Comparison of ENCODE assay signal across 1 cellular context in the genomic region with DNA sequence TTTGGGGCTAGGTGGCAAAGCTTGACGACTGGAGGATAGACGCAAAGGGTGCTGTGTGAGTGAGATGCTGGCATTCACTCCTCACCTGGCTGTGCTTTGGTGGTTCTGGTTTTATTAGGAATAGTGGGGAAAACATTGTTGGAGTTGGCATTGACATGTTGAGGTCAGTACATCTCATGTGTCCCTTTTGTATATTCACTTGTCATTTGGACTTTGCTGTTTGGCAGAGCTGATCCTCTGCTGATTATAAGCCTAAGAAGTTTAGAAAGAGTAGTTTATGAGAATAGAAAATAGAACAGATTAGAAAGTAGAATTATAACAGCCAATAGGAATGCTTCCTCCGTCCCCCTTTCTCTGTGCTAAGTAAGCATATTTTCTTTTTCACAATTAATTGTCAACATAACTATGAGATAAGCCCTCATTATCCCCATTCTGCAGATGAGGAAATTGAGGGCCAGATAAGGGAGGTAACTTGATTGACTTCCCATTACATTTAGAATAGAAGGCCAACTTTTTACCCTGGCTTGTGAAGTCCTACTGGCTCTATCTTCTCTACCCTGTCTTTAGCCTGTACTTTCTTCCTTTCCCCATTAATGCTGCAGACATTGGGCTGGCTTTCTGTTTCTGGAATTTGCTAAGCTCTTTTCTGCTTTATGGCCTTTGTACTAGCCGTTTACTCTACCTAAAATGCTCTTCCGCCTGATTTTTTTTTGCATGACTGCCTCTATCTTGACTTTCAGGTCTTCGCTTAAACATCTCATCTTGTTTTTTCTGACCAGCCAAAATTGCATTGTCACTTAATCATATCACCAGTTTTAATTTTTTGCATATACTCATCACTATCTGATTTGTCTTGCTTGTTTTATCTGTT.
TF ChIP-seq lines count a peak whose summit lies in the region.

No MANE protein-coding gene starts in this region.

TF ChIP-seq in K562, 482 proteins besides CTCF, POLR2A, EP300 and RAD21 (continued from another document and continues in another):
- TF ChIP-seq TSHZ1 (CRISPR knock-in tag; IDR thresholded peaks at IDR 0.05) (no peak), MEF2D (tag; conservative IDR thresholded peaks at IDR 0.05; ENCODE audit: low read depth) (no peak), PHB2 (IDR thresholded peaks at IDR 0.05; ENCODE audit: low read depth) (no peak), ZFPM2 (CRISPR knock-in tag; IDR thresholded peaks at IDR 0.05) (no peak), NFE2 (IDR thresholded peaks at IDR 0.05; ENCODE audit: low read depth) (peak; percentile 85), PML (IDR thresholded peaks at IDR 0.05; ENCODE audit: low read length) (0 out of 2 replicates have a peak, but pooled peaks have one; percentile 39), ELF2 (CRISPR knock-in tag; IDR thresholded peaks at IDR 0.05) (peak; percentile 62; the same call in 1 of the 2 replicates), HCFC1 (IDR thresholded peaks at IDR 0.05; ENCODE audit: low read depth, low read length) (no peak), HDAC1 (IDR thresholded peaks at IDR 0.05) (0 out of 4 replicates have a peak, but pooled peaks have one; percentile 16 to 35), TAF1 (IDR thresholded peaks at IDR 0.05; ENCODE audit: control insufficient read depth, extremely low read depth, insufficient read depth, low read length, severe bottlenecking) (no peak), ZNF324 (CRISPR knock-in tag; IDR thresholded peaks at IDR 0.05) (no peak), KDM1A (IDR thresholded peaks at IDR 0.05) (peak; percentile 79 to 89), CLOCK (CRISPR knock-in tag; IDR thresholded peaks at IDR 0.05; ENCODE audit: borderline replicate concordance) (no peak), CXXC5 (CRISPR knock-in tag; IDR thresholded peaks at IDR 0.05) (peak; percentile 14; the same call in 1 of the 2 replicates), ZNF3 (CRISPR knock-in tag; IDR thresholded peaks at IDR 0.05) (peak; percentile 91), ZNF263 (CRISPR knock-in tag; IDR thresholded peaks at IDR 0.05; ENCODE audit: borderline replicate concordance) (no peak), ARNT (IDR thresholded peaks at IDR 0.05) (peak in 1 of 2 experiments; percentile 31; a peak in 2 of 4 replicates), SMARCA5 (IDR thresholded peaks at IDR 0.05) (peak; percentile 89; the same call in 1 of the 2 replicates), CREB5 (CRISPR knock-in tag; IDR thresholded peaks at IDR 0.05) (no peak), ZNF174 (CRISPR knock-in tag; IDR thresholded peaks at IDR 0.05) (no peak), C11orf30 (IDR thresholded peaks at IDR 0.05; ENCODE audit: low read depth) (peak; percentile 90), KAT2B (IDR thresholded peaks at IDR 0.05; ENCODE audit: low read depth, low read length) (no peak), FOXP4 (CRISPR knock-in tag; IDR thresholded peaks at IDR 0.05; ENCODE audit: borderline replicate concordance) (no peak), SIN3B (IDR thresholded peaks at IDR 0.05; ENCODE audit: low read depth) (no peak), ELF4 (CRISPR knock-in tag; IDR thresholded peaks at IDR 0.05) (0 out of 2 replicates have a peak, but pooled peaks have one; percentile 28), DLX4 (CRISPR knock-in tag; IDR thresholded peaks at IDR 0.05) (no peak), LCOR (CRISPR knock-in tag; IDR thresholded peaks at IDR 0.05) (no peak), ZEB2 (IDR thresholded peaks at IDR 0.05) (peak; percentile 39; the same call in 1 of the 2 replicates)
- TF ChIP-seq, protein P1, sequence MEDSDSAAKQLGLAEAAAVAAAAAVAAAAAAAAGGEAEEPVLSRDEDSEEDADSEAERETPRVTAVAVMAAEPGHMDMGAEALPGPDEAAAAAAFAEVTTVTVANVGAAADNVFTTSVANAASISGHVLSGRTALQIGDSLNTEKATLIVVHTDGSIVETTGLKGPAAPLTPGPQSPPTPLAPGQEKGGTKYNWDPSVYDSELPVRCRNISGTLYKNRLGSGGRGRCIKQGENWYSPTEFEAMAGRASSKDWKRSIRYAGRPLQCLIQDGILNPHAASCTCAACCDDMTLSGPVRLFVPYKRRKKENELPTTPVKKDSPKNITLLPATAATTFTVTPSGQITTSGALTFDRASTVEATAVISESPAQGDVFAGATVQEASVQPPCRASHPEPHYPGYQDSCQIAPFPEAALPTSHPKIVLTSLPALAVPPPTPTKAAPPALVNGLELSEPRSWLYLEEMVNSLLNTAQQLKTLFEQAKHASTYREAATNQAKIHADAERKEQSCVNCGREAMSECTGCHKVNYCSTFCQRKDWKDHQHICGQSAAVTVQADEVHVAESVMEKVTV (CRISPR knock-in tag; IDR thresholded peaks at IDR 0.05) = no peak
- TF ChIP-seq, protein P2, sequence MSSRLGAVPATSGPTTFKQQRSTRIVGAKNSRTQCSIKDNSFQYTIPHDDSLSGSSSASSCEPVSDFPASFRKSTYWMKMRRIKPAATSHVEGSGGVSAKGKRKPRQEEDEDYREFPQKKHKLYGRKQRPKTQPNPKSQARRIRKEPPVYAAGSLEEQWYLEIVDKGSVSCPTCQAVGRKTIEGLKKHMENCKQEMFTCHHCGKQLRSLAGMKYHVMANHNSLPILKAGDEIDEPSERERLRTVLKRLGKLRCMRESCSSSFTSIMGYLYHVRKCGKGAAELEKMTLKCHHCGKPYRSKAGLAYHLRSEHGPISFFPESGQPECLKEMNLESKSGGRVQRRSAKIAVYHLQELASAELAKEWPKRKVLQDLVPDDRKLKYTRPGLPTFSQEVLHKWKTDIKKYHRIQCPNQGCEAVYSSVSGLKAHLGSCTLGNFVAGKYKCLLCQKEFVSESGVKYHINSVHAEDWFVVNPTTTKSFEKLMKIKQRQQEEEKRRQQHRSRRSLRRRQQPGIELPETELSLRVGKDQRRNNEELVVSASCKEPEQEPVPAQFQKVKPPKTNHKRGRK (tag; IDR thresholded peaks at IDR 0.05) = peak; percentile 25; the same call in 1 of the 2 replicates
- TF ChIP-seq, protein P3, sequence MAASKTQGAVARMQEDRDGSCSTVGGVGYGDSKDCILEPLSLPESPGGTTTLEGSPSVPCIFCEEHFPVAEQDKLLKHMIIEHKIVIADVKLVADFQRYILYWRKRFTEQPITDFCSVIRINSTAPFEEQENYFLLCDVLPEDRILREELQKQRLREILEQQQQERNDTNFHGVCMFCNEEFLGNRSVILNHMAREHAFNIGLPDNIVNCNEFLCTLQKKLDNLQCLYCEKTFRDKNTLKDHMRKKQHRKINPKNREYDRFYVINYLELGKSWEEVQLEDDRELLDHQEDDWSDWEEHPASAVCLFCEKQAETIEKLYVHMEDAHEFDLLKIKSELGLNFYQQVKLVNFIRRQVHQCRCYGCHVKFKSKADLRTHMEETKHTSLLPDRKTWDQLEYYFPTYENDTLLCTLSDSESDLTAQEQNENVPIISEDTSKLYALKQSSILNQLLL (CRISPR knock-in tag; IDR thresholded peaks at IDR 0.05; ENCODE audit: borderline replicate concordance) = no peak
- TF ChIP-seq, protein P4, sequence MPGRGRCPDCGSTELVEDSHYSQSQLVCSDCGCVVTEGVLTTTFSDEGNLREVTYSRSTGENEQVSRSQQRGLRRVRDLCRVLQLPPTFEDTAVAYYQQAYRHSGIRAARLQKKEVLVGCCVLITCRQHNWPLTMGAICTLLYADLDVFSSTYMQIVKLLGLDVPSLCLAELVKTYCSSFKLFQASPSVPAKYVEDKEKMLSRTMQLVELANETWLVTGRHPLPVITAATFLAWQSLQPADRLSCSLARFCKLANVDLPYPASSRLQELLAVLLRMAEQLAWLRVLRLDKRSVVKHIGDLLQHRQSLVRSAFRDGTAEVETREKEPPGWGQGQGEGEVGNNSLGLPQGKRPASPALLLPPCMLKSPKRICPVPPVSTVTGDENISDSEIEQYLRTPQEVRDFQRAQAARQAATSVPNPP (IDR thresholded peaks at IDR 0.05; ENCODE audit: borderline replicate concordance, insufficient read depth, insufficient read length) = no peak
- TF ChIP-seq, protein P5, sequence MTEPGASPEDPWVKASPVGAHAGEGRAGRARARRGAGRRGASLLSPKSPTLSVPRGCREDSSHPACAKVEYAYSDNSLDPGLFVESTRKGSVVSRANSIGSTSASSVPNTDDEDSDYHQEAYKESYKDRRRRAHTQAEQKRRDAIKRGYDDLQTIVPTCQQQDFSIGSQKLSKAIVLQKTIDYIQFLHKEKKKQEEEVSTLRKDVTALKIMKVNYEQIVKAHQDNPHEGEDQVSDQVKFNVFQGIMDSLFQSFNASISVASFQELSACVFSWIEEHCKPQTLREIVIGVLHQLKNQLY (CRISPR knock-in tag; conservative IDR thresholded peaks at IDR 0.05) = no peak
